In the genomic region with DNA sequence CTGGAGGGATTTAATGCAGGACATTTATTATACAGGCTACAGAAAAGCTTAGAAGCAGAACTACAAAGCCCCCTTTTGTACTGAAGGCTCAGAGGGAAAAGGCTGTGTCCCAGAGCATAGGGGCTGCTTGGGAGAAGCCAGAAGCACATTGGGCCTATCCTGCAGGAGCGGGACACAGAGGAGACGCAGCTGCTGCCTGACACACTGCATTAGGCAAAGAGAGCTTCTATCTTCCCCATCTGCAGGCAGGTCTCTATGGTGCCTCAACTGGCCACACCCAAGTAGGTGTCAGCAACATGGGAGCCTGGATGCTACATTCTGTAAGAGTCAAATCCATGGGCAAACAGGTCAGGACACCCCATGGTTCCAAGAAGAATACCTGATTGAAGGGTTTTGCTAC, we compare ENCODE assay signal across 26 cellular contexts.
"Had no signal": no experiment of that assay in that cellular context is flagged by ENCODE, and none has a peak within 500 bp of the region (broad histone marks: within the 10 kb centered on the region; RNA-seq: fewer than 3 reads in every experiment).

No MANE protein-coding gene starts in this region.

- H3K27me3 ChIP-seq: brain microvascular endothelial cell had no signal

- DNase-seq: activated CD4-positive, alpha-beta memory T cell treated with anti-CD3 and anti-CD28 coated beads for 36 hours; activated CD4-positive, alpha-beta T cell treated with anti-CD3 and anti-CD28 coated beads for 36 hours; activated CD4-positive, alpha-beta T cell treated with anti-CD3 and anti-CD28 coated beads, Interleukin-2, amount 10 ng/mL, durations not matched to agents 24 days and 14 days; activated CD4-positive, CD25-positive, alpha-beta regulatory T cell; activated CD4-positive, CD25-positive, alpha-beta regulatory T cell treated with anti-CD3 and anti-CD28 coated beads, Interleukin-2, amount 50 U/mL, for 72 hours; activated CD8-positive, alpha-beta T cell treated with anti-CD3 and anti-CD28 coated beads, Interleukin-2, amount 10 ng/mL, durations not matched to agents 7 days and 5 days; activated effector memory CD4-positive, alpha-beta T cell treated with Interleukin-2 at 50 U/mL for 16 hours; activated gamma-delta T cell treated with Interleukin-2 at 50 U/mL for 16 hours; activated naive CD4-positive, alpha-beta T cell treated with anti-CD3 and anti-CD28 coated beads, Interleukin-2, amount 50 U/mL, for 16 hours; activated naive CD4-positive, alpha-beta T cell treated with Interleukin-2 at 50 U/mL for 16 hours; activated T-cell treated with anti-CD3 and anti-CD28 coated beads, Interleukin-2, amount 50 U/mL, for 4 hours; amniotic stem cell; anterior cingulate cortex; brain microvascular endothelial cell; cortex of kidney; dermis blood vessel endothelial cell; effector CD8-positive, alpha-beta T cell; esophagus squamous epithelium; foreskin melanocyte; heart right ventricle; T-helper 2 cell had no signal

- H3K4me3 ChIP-seq: esophagus squamous epithelium, gastroesophageal sphincter, heart right ventricle had no signal

- H3K4me1 Mint-ChIP-seq: activated CD4-positive, alpha-beta T cell treated with anti-CD3 and anti-CD28 coated beads for 36 hours; activated CD4-positive, alpha-beta T cell treated with anti-CD3 and anti-CD28 coated beads, Interleukin-2, amount 10 ng/mL, durations not matched to agents 24 days and 14 days; activated T-helper 17 cell treated with anti-CD3 and anti-CD28 coated beads, Interleukin-2, amount 50 U/mL, for 72 hours; central memory CD8-positive, alpha-beta T cell had no signal

- H3K27ac Mint-ChIP-seq: activated CD4-positive, alpha-beta memory T cell treated with anti-CD3 and anti-CD28 coated beads for 36 hours; activated CD4-positive, alpha-beta T cell treated with anti-CD3 and anti-CD28 coated beads for 36 hours; activated CD4-positive, alpha-beta T cell treated with anti-CD3 and anti-CD28 coated beads, Interleukin-2, amount 10 ng/mL, durations not matched to agents 24 days and 14 days; activated CD8-positive, alpha-beta T cell treated with anti-CD3 and anti-CD28 coated beads, Interleukin-2, amount 10 ng/mL, durations not matched to agents 7 days and 5 days; activated naive CD8-positive, alpha-beta T cell; activated T-helper 17 cell treated with anti-CD3 and anti-CD28 coated beads, Interleukin-2, amount 50 U/mL, for 72 hours had no signal

- H3K4me1 ChIP-seq: esophagus squamous epithelium, gastroesophageal sphincter, heart right ventricle had no signal

- H3K36me3 ChIP-seq: brain microvascular endothelial cell, esophagus squamous epithelium, gastroesophageal sphincter, heart right ventricle had no signal

- H3K36me3 Mint-ChIP-seq: activated CD4-positive, alpha-beta memory T cell treated with anti-CD3 and anti-CD28 coated beads for 36 hours; activated naive CD8-positive, alpha-beta T cell had no signal

- ATAC-seq: activated CD4-positive, alpha-beta T cell treated with anti-CD3 and anti-CD28 coated beads for 36 hours; activated CD8-positive, alpha-beta T cell treated with anti-CD3 and anti-CD28 coated beads, Interleukin-2, amount 10 ng/mL, durations not matched to agents 7 days and 5 days; activated T-cell treated with anti-CD3 and anti-CD28 coated beads, Interleukin-2, amount 50 U/mL, for 4 hours; activated T-helper 17 cell treated with anti-CD3 and anti-CD28 coated beads, Interleukin-2, amount 50 U/mL, for 72 hours; gastroesophageal sphincter; heart right ventricle had no signal

- H3K9me3 ChIP-seq: esophagus squamous epithelium had no signal

- H3K9me3 Mint-ChIP-seq: activated CD4-positive, alpha-beta memory T cell treated with anti-CD3 and anti-CD28 coated beads for 36 hours; activated CD4-positive, alpha-beta T cell treated with anti-CD3 and anti-CD28 coated beads, Interleukin-2, amount 10 ng/mL, durations not matched to agents 24 days and 14 days; activated T-cell treated with anti-CD3 and anti-CD28 coated beads, Interleukin-2, amount 50 U/mL, for 4 hours had no signal

- H3K27ac ChIP-seq: brain microvascular endothelial cell, epithelial cell of prostate, esophagus squamous epithelium, gastroesophageal sphincter, heart right ventricle had no signal

- H3K27me3 Mint-ChIP-seq: activated CD4-positive, alpha-beta memory T cell treated with anti-CD3 and anti-CD28 coated beads for 36 hours had no signal

- H3K4me3 Mint-ChIP-seq: activated CD4-positive, alpha-beta memory T cell treated with anti-CD3 and anti-CD28 coated beads for 36 hours; activated CD4-positive, alpha-beta T cell treated with anti-CD3 and anti-CD28 coated beads for 36 hours; activated CD4-positive, alpha-beta T cell treated with anti-CD3 and anti-CD28 coated beads, Interleukin-2, amount 10 ng/mL, durations not matched to agents 24 days and 14 days; activated CD8-positive, alpha-beta T cell treated with anti-CD3 and anti-CD28 coated beads, Interleukin-2, amount 10 ng/mL, durations not matched to agents 7 days and 5 days; activated naive CD8-positive, alpha-beta T cell; activated T-cell treated with anti-CD3 and anti-CD28 coated beads, Interleukin-2, amount 50 U/mL, for 4 hours; activated T-helper 17 cell treated with anti-CD3 and anti-CD28 coated beads, Interleukin-2, amount 50 U/mL, for 72 hours; central memory CD8-positive, alpha-beta T cell had no signal
